ENCODE assay signal across 1 cellular context in genomic region chr9:37574241-37574721, GRCh38.
TF ChIP-seq lines count a peak whose summit lies in the region.

No MANE protein-coding gene starts in this region.

TF ChIP-seq in H1, 55 proteins besides CTCF, POLR2A, EP300 and RAD21:
- TF ChIP-seq RNF2 (IDR thresholded peaks at IDR 0.05; ENCODE audit: borderline replicate concordance, low read depth, low read length, missing control alignments, poor library complexity, severe bottlenecking): no peak
- no peak for TF ChIP-seq SRF (IDR thresholded peaks at IDR 0.05; ENCODE audit: low read depth, low read length)
